ENCODE assay signal across 8 cellular contexts in the genomic region with DNA sequence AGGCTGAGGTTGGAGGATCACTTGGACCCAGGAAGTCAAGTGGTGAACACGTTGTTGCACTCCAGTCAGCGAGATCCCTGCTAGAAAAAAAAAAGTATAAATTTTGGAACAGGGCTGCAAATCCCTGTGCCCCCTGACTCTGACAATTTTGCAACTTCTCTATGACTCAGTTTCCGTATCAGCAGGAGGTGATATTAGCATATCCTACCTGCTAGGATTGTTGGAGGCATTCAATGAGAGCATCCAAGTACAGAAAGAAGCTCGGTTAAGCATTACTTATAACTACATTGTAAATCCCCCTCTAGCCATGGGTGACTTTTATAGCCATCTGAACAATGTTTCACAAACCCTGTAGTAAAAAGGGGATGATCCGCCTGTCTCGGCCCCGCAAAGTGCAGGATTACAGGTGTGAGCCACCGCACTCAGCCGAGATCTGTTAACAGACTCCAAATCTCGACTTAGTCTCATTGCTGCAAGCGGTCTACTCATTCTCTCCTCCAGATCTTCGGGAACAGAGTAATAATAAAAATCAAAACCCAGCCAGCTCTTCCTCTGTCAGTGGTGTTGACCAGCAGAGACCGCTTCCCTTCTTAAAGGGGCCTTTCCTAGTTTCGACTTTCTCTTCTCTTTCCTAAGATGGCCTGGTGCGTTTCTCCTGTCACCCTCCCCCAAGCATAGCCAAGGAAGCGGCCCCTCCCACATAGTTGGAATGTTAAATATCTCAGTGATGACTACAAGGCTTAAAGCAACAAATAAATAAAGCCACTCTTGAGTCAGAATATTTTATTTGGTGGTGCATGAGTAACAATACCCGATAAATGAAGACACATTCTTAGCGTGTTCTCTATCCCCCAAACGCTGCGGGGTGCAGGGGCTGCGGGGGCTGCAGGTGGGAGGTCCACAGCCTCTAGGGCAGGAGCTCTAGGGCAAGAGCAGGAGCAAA. TPM values are rescaled to one million over a fixed set of nuclear protein-coding genes. Genes with fewer than 3 reads are reported as not detected.
DNase-seq lines count a peak whose midpoint lies in the region; ATAC-seq, FAIRE-seq and TF ChIP-seq lines count a peak whose summit lies in the region.

No MANE protein-coding gene starts in this region.

- DNase-seq in G401 (ENCODE audit: low spot score) (peak; percentile 59), PC-3 (peak; percentile 94), H1 (ENCODE audit: low read depth in 1 of 2, low spot score in 2 of 2) (peak; percentile 76 to 86), NCI-H526 treated with DMSO at 0.1 percent for 48 hours (lab: John Stamatoyannopoulos, UW) (no peak), pancreas (no peak), DMS153 (lab: John Stamatoyannopoulos, UW) (no peak)
- no peak for DNase-seq in central memory CD4-positive, alpha-beta T cell

- WGBS in H1 (ENCODE audit: extremely low coverage in 1 of 2, insufficient coverage in 1 of 2, insufficient read length in 1 of 2, insufficient replicate concordance in 2 of 2, low coverage in 1 of 2, low lambda C conversion rate in 2 of 2, missing lambda C conversion rate in 1 of 2), 2 experiments: 5% methylated on average over 21 of the region's 21 CpGs; no CpG with 5 or more reads in 1 of the 2 experiments
- WGBS in pancreas, 2 donors: 35 to 36% methylated on average over 21 of the region's 21 CpGs

- H2BK20ac ChIP-seq in H1 (ENCODE audit: low read length): peak overlapping the region; percentile 99; the same call in 1 of the 2 replicates

- peak overlapping the region; percentile 98; the same call in 1 of the 2 replicates for H2AK5ac ChIP-seq in H1 (ENCODE audit: low read depth, low read length)

- peak overlapping the region; percentile 89 for H3K4ac ChIP-seq in H1 (replicated peaks; ENCODE audit: insufficient read length, low read depth, low read length)

- H4K91ac ChIP-seq in H1 (replicated peaks; ENCODE audit: insufficient read length, low read length): peak overlapping the region; percentile 92

- H3K36me3 ChIP-seq in PC-3 (ENCODE audit: low read depth, low read length) (no peaks in the 10 kb centered on the region), H1 (ENCODE audit: control insufficient read depth in 2 of 4, insufficient read depth in 4 of 4, low read length in 3 of 4) (no peaks in the 10 kb centered on the region), mucosa of stomach (ENCODE audit: control insufficient read depth, insufficient read depth, low read length) (no peaks in the 10 kb centered on the region), pancreas (no peaks in the 10 kb centered on the region)

- TF ChIP-seq RAD21 in H1 (IDR thresholded peaks at IDR 0.05 in 1 of 2, conservative IDR thresholded peaks at IDR 0.05 in 1 of 2; ENCODE audit: low read depth in 2 of 2, low read length in 2 of 2): no peak

- H3K9me3 ChIP-seq in PC-3 (ENCODE audit: low read length) (no peaks in the 10 kb centered on the region), H1 (ENCODE audit: insufficient read depth in 2 of 2, low read depth in 1 of 2, low read length in 1 of 2) (no peaks in the 10 kb centered on the region), mucosa of stomach (ENCODE audit: control insufficient read depth, low read length) (no peaks in the 10 kb centered on the region), pancreas (no peaks in the 10 kb centered on the region)

- in situ Hi-C loops in G401 (cut with HindIII; ENCODE audit: low sequenced_read_pairs): no loop called here

- H3K4me2 ChIP-seq in PC-3 (ENCODE audit: low read length) (peak overlapping the region; percentile 92), H1 (ENCODE audit: insufficient read depth in 1 of 2, low read depth in 2 of 2, low read length in 2 of 2) (peak overlapping the region; percentile 70 to 78)

- H3K56ac ChIP-seq in H1 (replicated peaks; ENCODE audit: insufficient read length, low read depth, low read length): peak overlapping the region; percentile 33

- H3K4me3 ChIP-seq in PC-3 (ENCODE audit: low read length): peak overlapping the region; percentile 76
- H3K4me3 ChIP-seq in H1 (ENCODE audit: extremely low read depth in 1 of 4, insufficient read depth in 2 of 4, low read depth in 3 of 4, low read length in 4 of 4): peak overlapping the region; percentile 33 to 60 (median 44)
- no peak overlapping the region for H3K4me3 ChIP-seq in mucosa of stomach (ENCODE audit: low read length)
- no peak overlapping the region for H3K4me3 ChIP-seq in pancreas

- H3K27me3 ChIP-seq in PC-3 (ENCODE audit: low read length) (no peaks in the 10 kb centered on the region), H1 (replicated peaks in 1 of 4; ENCODE audit: control insufficient read depth in 3 of 4, extremely low read depth in 1 of 4, insufficient read depth in 3 of 4, low read length in 3 of 4) (no peaks in the 10 kb centered on the region), mucosa of stomach (ENCODE audit: control insufficient read depth, insufficient read depth, low read length) (no peaks in the 10 kb centered on the region), pancreas (no peaks in the 10 kb centered on the region)

- H3K18ac ChIP-seq in H1 (ENCODE audit: extremely low read depth, low read length): peak overlapping the region; percentile 97

- peak overlapping the region; percentile 63; the same call in 1 of the 2 replicates for H2BK15ac ChIP-seq in H1 (ENCODE audit: low read length)

- H3K14ac ChIP-seq in H1 (ENCODE audit: insufficient read length): no peak overlapping the region

- H2AFZ ChIP-seq in PC-3 (ENCODE audit: low read length) (peak overlapping the region; percentile 88), H1 (ENCODE audit: low read length) (peak overlapping the region; percentile 62; the same call in 1 of the 2 replicates)

- H3K9me2 ChIP-seq in PC-3 (replicated peaks; ENCODE audit: low read length): no peaks in the 10 kb centered on the region

- H3K27ac ChIP-seq in PC-3 (ENCODE audit: low read length): peak overlapping the region; percentile 91
- H3K27ac ChIP-seq in H1 (ENCODE audit: low read depth, low read length): peak overlapping the region; percentile 82
- H3K27ac ChIP-seq in pancreas: no peak overlapping the region

- peak overlapping the region; percentile 99 for H2BK5ac ChIP-seq in H1 (ENCODE audit: low read depth, low read length)

- no TSS peak for BruUV-seq in PC-3 (replicated peaks; lab: Mats Ljungman, UMichigan)

- peaks cover 24% of the 10 kb centered on the region for H3K4me1 ChIP-seq in PC-3 (ENCODE audit: insufficient read depth, low read length)
- peaks cover 0 to 6% (median 4%) of the 10 kb centered on the region in 4 experiments; a peak in 6 of 7 replicates for H3K4me1 ChIP-seq in H1 (replicated peaks in 1 of 4; ENCODE audit: control insufficient read depth in 3 of 4, insufficient read depth in 4 of 4, low read length in 3 of 4)
- peaks cover 17% of the 10 kb centered on the region for H3K4me1 ChIP-seq in mucosa of stomach (ENCODE audit: control insufficient read depth, insufficient read depth, low read length)
- H3K4me1 ChIP-seq in pancreas: peaks cover 0 to 7% (median 3%) of the 10 kb centered on the region in 3 donors

- peak; percentile 37 to 51; a peak in 2 of 3 replicates for TF ChIP-seq POLR2A in H1 (IDR thresholded peaks at IDR 0.05; ENCODE audit: control extremely low read depth in 1 of 2, low read depth in 2 of 2, low read length in 2 of 2)

- H4K20me1 ChIP-seq in PC-3 (ENCODE audit: low read length): no peaks in the 10 kb centered on the region
- no peaks in the 10 kb centered on the region for H4K20me1 ChIP-seq in H1 (replicated peaks in 1 of 2; ENCODE audit: control insufficient read depth in 1 of 2, insufficient read depth in 2 of 2, low read length in 2 of 2)

- TF ChIP-seq CTCF in PC-3 (conservative IDR thresholded peaks at IDR 0.05; ENCODE audit: low read depth, low read length) (no peak), H1 (IDR thresholded peaks at IDR 0.05; ENCODE audit: control extremely low read depth in 1 of 3, insufficient read depth in 1 of 3, low read depth in 1 of 3, low read length in 3 of 3) (0 out of 4 replicates have a peak, but pooled peaks of 1 of the 3 experiments have one; percentile 1), pancreas (IDR thresholded peaks at IDR 0.05) (no peak)

- H2BK12ac ChIP-seq in H1 (ENCODE audit: low read depth, low read length): peak overlapping the region; percentile 99

- H3F3A ChIP-seq in PC-3 (ENCODE audit: low read length, unreplicated experiment): peaks cover 6% of the 10 kb centered on the region

- ATAC-seq in PC-3 (peak; percentile 58), pancreas (no peak)

- H3K23me2 ChIP-seq in H1 (ENCODE audit: low read depth, low read length): peaks cover 10% of the 10 kb centered on the region; the same call in 1 of the 2 replicates

- FAIRE-seq in H1 (lab: Jason Lieb, UNC) (no peak), pancreas (lab: Jason Lieb, UNC) (no peak)

- H2BK120ac ChIP-seq in H1 (replicated peaks; ENCODE audit: low read depth, low read length): peak overlapping the region; percentile 95

- H4K8ac ChIP-seq in H1 (ENCODE audit: extremely low read depth, insufficient read depth, low read length): no peak overlapping the region; the same call in 1 of the 2 replicates

- H3K9ac ChIP-seq in PC-3 (ENCODE audit: low read length) (peak overlapping the region; percentile 67), H1 (replicated peaks in 1 of 4; ENCODE audit: extremely low read depth in 1 of 4, low read depth in 3 of 4, low read length in 3 of 4) (peak overlapping the region in 2 of 4 experiments; percentile 36 to 39; a peak in 4 of 7 replicates), mucosa of stomach (ENCODE audit: low read length) (peak overlapping the region; percentile 50)

- intact Hi-C loops in PC-3 (cut with micrococcal nuclease) (loop anchor here (2.0 to 5.0 kb wide), 2 partner anchors 144 to 161 kb away; no protein-coding TSS in a partner anchor), pancreas (cut with DNase I) (loop anchor here in 1 of 3 donors (10.0 kb wide), 1 partner anchor 74 kb away; no protein-coding TSS in a partner anchor)

- H3K79me2 ChIP-seq in PC-3 (ENCODE audit: low read length) (no peaks in the 10 kb centered on the region), H1 (ENCODE audit: control insufficient read depth in 1 of 2, insufficient read depth in 2 of 2, low read length in 2 of 2) (no peaks in the 10 kb centered on the region)

- H4K5ac ChIP-seq in H1 (ENCODE audit: insufficient read length, low read depth, low read length): peak overlapping the region; percentile 86

- POLR2A ChIA-PET in PC-3 (lab: Charles Lee; ENCODE audit: unreplicated experiment): no interaction called here
- POLR2A ChIA-PET in H1 (lab: Charles Lee; ENCODE audit: partially characterized antibody): interaction anchor here (0.8 to 5.0 kb wide), 8 partner anchors 10 to 486 kb away, joined by 3 to 57 read pairs (median 9); a partner anchor contains a TSS

- peak in 1 of 2 experiments; percentile 58; a peak in 1 of 3 replicates for TF ChIP-seq EP300 in H1 (IDR thresholded peaks at IDR 0.05; ENCODE audit: borderline replicate concordance in 1 of 2, low read depth in 2 of 2, low read length in 2 of 2)

- H3K79me1 ChIP-seq in H1 (ENCODE audit: low read depth, low read length): no peaks in the 10 kb centered on the region

- no peak overlapping the region for H3K23ac ChIP-seq in H1 (ENCODE audit: insufficient read length)

- CTCF ChIA-PET in PC-3 (lab: Charles Lee): interaction anchor here (1.1 kb wide), 1 partner anchor 83 kb away, joined by 10 read pairs; a partner anchor contains a TSS
- CTCF ChIA-PET in H1 (lab: Charles Lee; ENCODE audit: partially characterized antibody): interaction anchor here (0.6 to 2.6 kb wide), 13 partner anchors 9 to 1198 kb away, joined by 3 to 7 read pairs (median 3); a partner anchor contains a TSS

RNA-seq across cellular contexts. Expression of a gene that starts 10.3 kb away (rescaled TPM):
- total RNA-seq in G401 (2014; rRNA removed; shearing (Covaris generic)): 0.10 and 5.7 TPM in 2 replicates
- 1.2 and 2.4 TPM in 2 replicates for total RNA-seq in PC-3 (2014; rRNA removed)
- total RNA-seq in H1 (2021; fragmentation: NEBNext Ultra II Directional; extraction: Animal tissue kit (Norgen Biotek cat#: 25700)): 29.2 and 30.0 TPM in 2 replicates
- polyA plus RNA-seq in H1 (2011; rRNA removed): 1.5 and 3.8 TPM in 2 replicates
- polyA plus RNA-seq in H1 (2011; cell fraction: cytosol; rRNA removed): 2.8 TPM
- polyA plus RNA-seq in H1 (2011; cell fraction: nucleus; rRNA removed): 6.5 TPM
- 18.9 to 23.4 TPM (median 22.8 TPM) in 4 replicates for polyA plus RNA-seq in H1 (2012, experiment 1 of 2)
- polyA plus RNA-seq in H1 (2012, experiment 2 of 2): 15.5 TPM
- 11.9 TPM for polyA plus RNA-seq in H1 (2013, experiment 1 of 2)
- 11.1 TPM for polyA plus RNA-seq in H1 (2013, experiment 2 of 2)
- polyA minus RNA-seq in H1 (2011; rRNA and poly(A)+ RNA removed): 5.0 and 6.5 TPM in 2 replicates
- polyA minus RNA-seq in H1 (2011; cell fraction: cytosol; rRNA and poly(A)+ RNA removed): 10.6 TPM
- polyA minus RNA-seq in H1 (2011; cell fraction: nucleus; rRNA and poly(A)+ RNA removed): 11.7 TPM
- total RNA-seq in pancreas: 10 to 100 TPM in 1 of 6 donors, 1 to 10 TPM in 5; 2.7 to 10.0 (median 5.0) TPM
- 10 to 100 TPM in 1 of 2 donors, 1 to 10 TPM in 1; 6.9 to 10.4 TPM for polyA plus RNA-seq in pancreas

RNA-seq across cellular contexts. Expression of a gene that starts 25.7 kb away (rescaled TPM):
- total RNA-seq in G401 (2014; rRNA removed; shearing (Covaris generic)): not detected in 2 replicates
- total RNA-seq in PC-3 (2014; rRNA removed): not detected in 2 replicates
- 0.50 TPM in 1 of 2 replicates, not detected in the other for total RNA-seq in H1 (2021; fragmentation: NEBNext Ultra II Directional; extraction: Animal tissue kit (Norgen Biotek cat#: 25700))
- polyA plus RNA-seq in H1 (2011; rRNA removed): 0.05 and 0.11 TPM in 2 replicates
- 0.06 TPM for polyA plus RNA-seq in H1 (2011; cell fraction: cytosol; rRNA removed)
- 0.16 TPM for polyA plus RNA-seq in H1 (2011; cell fraction: nucleus; rRNA removed)
- 0.06 TPM in 1 of 4 replicates, not detected in the others for polyA plus RNA-seq in H1 (2012, experiment 1 of 2)
- polyA plus RNA-seq in H1 (2012, experiment 2 of 2): 0.04 TPM
- polyA plus RNA-seq in H1 (2013, experiment 1 of 2): 0.12 TPM
- polyA plus RNA-seq in H1 (2013, experiment 2 of 2): 0.06 TPM
- not detected in 2 replicates for polyA minus RNA-seq in H1 (2011; rRNA and poly(A)+ RNA removed)
- not detected for polyA minus RNA-seq in H1 (2011; cell fraction: cytosol; rRNA and poly(A)+ RNA removed)
- polyA minus RNA-seq in H1 (2011; cell fraction: nucleus; rRNA and poly(A)+ RNA removed): not detected
- total RNA-seq in pancreas: under 1 TPM in 5 of 6 donors, not detected in 1; 0.06 to 0.17 (median 0.14) TPM
- under 1 TPM; 0.27 to 0.63 TPM for polyA plus RNA-seq in pancreas

Comparison
In these comparisons a context has a peak if more than half of its experiments do, and no peak if none do; other contexts are left out.
1. DNase-seq: peak in G401 (single experiment), PC-3 (single experiment) and H1 (2 of 2); none in NCI-H526 treated with DMSO at 0.1 percent for 48 hours (single experiment), pancreas (0 of 6), central memory CD4-positive, alpha-beta T cell (single experiment) and DMS153 (single experiment).
2. H3K27ac ChIP-seq: peak in PC-3 (single experiment) and H1 (single experiment); none in pancreas (0 of 4).
3. H3K4me3 ChIP-seq: peak in PC-3 (single experiment) and H1 (4 of 4); none in mucosa of stomach (single experiment) and pancreas (0 of 4).